22 cellular contexts compared by ENCODE assay signal in the genomic region with DNA sequence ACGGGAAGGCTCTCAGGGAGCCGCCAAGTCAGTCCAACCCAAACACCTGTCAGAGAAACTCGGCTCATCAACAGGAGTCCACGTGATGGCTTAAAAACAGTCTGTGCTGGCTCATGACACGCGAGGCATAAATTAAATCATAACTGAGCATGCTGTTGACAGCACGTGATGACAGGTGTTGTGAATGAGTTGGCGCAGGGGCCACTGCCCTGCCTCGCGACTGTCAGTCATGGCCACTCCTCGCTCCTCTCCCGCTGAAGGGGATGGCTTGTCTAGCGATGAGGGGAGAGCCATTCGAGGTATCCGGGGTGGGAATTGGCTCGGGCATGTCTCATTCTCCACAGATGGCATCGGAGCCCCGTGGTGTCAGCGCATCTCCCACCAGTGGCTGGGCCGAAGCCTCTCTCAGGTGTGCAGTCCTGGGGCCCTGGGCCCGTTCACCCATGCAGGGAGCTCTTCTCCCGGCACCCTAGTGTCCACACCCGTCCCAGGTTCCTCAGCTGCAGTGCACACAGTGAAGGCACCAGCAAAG.
"Had no signal": no experiment of that assay in that cellular context is flagged by ENCODE, and none has a peak within 500 bp of the region (broad histone marks: within the 10 kb centered on the region; RNA-seq: fewer than 3 reads in every experiment).

No MANE protein-coding gene starts in this region.

- H3K36me3 ChIP-seq: breast epithelium had no signal

- DNase-seq: activated CD4-positive, alpha-beta T cell treated with anti-CD3 and anti-CD28 coated beads for 48 hours; activated CD4-positive, alpha-beta T cell treated with anti-CD3 and anti-CD28 coated beads, Interleukin-2, amount 50 U/mL, for 4 hours; activated CD4-positive, CD25-positive, alpha-beta regulatory T cell treated with anti-CD3 and anti-CD28 coated beads, Interleukin-2, amount 50 U/mL, for 72 hours; activated CD8-positive, alpha-beta T cell treated with anti-CD3 and anti-CD28 coated beads, Interleukin-2, amount 10 ng/mL, durations not matched to agents 7 days and 5 days; activated effector memory CD4-positive, alpha-beta T cell treated with Interleukin-2 at 50 U/mL for 16 hours; activated naive CD4-positive, alpha-beta T cell; activated T-cell treated with anti-CD3 and anti-CD28 coated beads, Interleukin-2, amount 50 U/mL, for 24 hours; aorta; caudate nucleus; KG1; NCI-H1048; NCI-H146; NCI-H1930; NCI-H2171; NCI-H226; NCI-H526; NCI-H82; Right ventricle myocardium superior; T-helper 17 cell; T-helper 9 cell had no signal

- H3K4me1 ChIP-seq: breast epithelium had no signal

- ATAC-seq: activated CD8-positive, alpha-beta T cell treated with anti-CD3 and anti-CD28 coated beads, Interleukin-2, amount 10 ng/mL, durations not matched to agents 7 days and 5 days; T-helper 17 cell; WTC11 had no signal

- H3K4me3 ChIP-seq: breast epithelium had no signal

- H3K27ac ChIP-seq: breast epithelium had no signal

- H3K9me3 ChIP-seq: breast epithelium had no signal
